Comparison of ENCODE assay signal across 8 cellular contexts in genomic region chr17:44006581-44007345, GRCh38. TPM values are rescaled to one million over a fixed set of nuclear protein-coding genes. Genes with fewer than 3 reads are reported as not detected.
DNase-seq lines count a peak whose midpoint lies in the region; ATAC-seq, FAIRE-seq and TF ChIP-seq lines count a peak whose summit lies in the region.

No MANE protein-coding gene starts in this region.

- no peak for TF ChIP-seq POLR2A in spleen (IDR thresholded peaks at IDR 0.05)

- peak; percentile 72 for TF ChIP-seq CTCF in GM12873 (IDR thresholded peaks at IDR 0.05; ENCODE audit: insufficient read depth, low read depth, low read length, missing control alignments)
- TF ChIP-seq CTCF in WI38 (IDR thresholded peaks at IDR 0.05; ENCODE audit: low read depth, low read length) = peak; percentile 65
- peak; percentile 60 for TF ChIP-seq CTCF in bronchial epithelial cell (IDR thresholded peaks at IDR 0.05; ENCODE audit: insufficient read depth, low read length, severe bottlenecking)
- TF ChIP-seq CTCF in spleen (IDR thresholded peaks at IDR 0.05 in 8 of 11, conservative IDR thresholded peaks at IDR 0.05 in 3 of 11) = peak in 8 of 11 experiments; percentile 19 to 54 (median 43)

- peak overlapping the region in 7 of 8 donors; percentile 22 to 80 (median 65) for H3K27ac ChIP-seq in spleen

- H3K36me3 ChIP-seq in bronchial epithelial cell (ENCODE audit: control insufficient read depth, insufficient read depth, low read length) (peaks cover 18% of the 10 kb centered on the region), spleen (peaks cover 0 to 24% (median 5%) of the 10 kb centered on the region in 6 donors)

- intact Hi-C loops in spleen (cut with DNase I; ENCODE audit: low total_unique reads) = no loop called here

- FAIRE-seq in bronchial epithelial cell (lab: Jason Lieb, UNC) = no peak

- ATAC-seq in HG03097 (IDR thresholded peaks at IDR 0.05; ENCODE audit: low FRiP score, unreplicated experiment) (peak; percentile 55), HG03565 (IDR thresholded peaks at IDR 0.05; ENCODE audit: unreplicated experiment) (no peak)

- H3K27me3 ChIP-seq in bronchial epithelial cell (ENCODE audit: control insufficient read depth, insufficient read depth, low read length) (no peaks in the 10 kb centered on the region), spleen (replicated peaks in 1 of 7) (peaks cover 8 to 59% (median 28%) of the 10 kb centered on the region in 7 donors)

- H3K4me3 ChIP-seq in WI38 (ENCODE audit: low read depth, low read length) (peak overlapping the region; percentile 72), bronchial epithelial cell (ENCODE audit: low read depth, low read length) (peak overlapping the region; percentile 70), spleen (peak overlapping the region; percentile 53 to 78 (median 63))

- no peaks in the 10 kb centered on the region for H3K9me3 ChIP-seq in spleen

- DNase-seq in NCI-H226 (peak; percentile 95), bronchial epithelial cell (ENCODE audit: low read depth) (peak; percentile 93), iris pigment epithelial cell (ENCODE audit: low read depth) (peak; percentile 99), spleen (peak; percentile 99)

- H3K4me1 ChIP-seq in spleen = peaks cover 29 to 48% (median 41%) of the 10 kb centered on the region in 6 donors

- WGBS in spleen, 5 donors = 0 to 2% (median 1%) methylated on average over 30 to 40 of the region's 40 CpGs

RNA-seq across cellular contexts. Expression of gene NAGS, which starts 2.3 kb away (rescaled TPM):
- total RNA-seq in bronchial epithelial cell (17.8 and 25.3 TPM in 2 replicates), spleen (1 to 10 TPM in 4 of 7 donors, under 1 TPM in 3; 0.65 to 1.8 (median 1.0) TPM)
- polyA plus RNA-seq in spleen = under 1 TPM; 0.39 to 0.90 (median 0.82) TPM

RNA-seq across cellular contexts. Expression of gene TMEM101, which starts 8.0 kb away (rescaled TPM):
- 64.3 and 85.6 TPM in 2 replicates for total RNA-seq in bronchial epithelial cell
- total RNA-seq in spleen = 10 to 100 TPM; 15.9 to 30.6 (median 20.3) TPM
- polyA plus RNA-seq in spleen = 10 to 100 TPM; 16.5 to 23.1 (median 22.3) TPM

RNA-seq across cellular contexts. Expression of gene PYY, which starts 53.0 kb away (rescaled TPM):
- total RNA-seq in bronchial epithelial cell (0.26 and 0.79 TPM in 2 replicates), spleen (not detected)
- polyA plus RNA-seq in spleen = not detected

RNA-seq across cellular contexts. Expression of gene LSM12, which starts 59.7 kb away (rescaled TPM):
- total RNA-seq in bronchial epithelial cell = 18.9 and 20.3 TPM in 2 replicates
- 10 to 100 TPM; 21.6 to 43.1 (median 39.4) TPM for total RNA-seq in spleen
- 10 to 100 TPM; 18.9 to 30.4 (median 22.4) TPM for polyA plus RNA-seq in spleen
